1 cellular context compared by ENCODE assay signal in the genomic region with DNA sequence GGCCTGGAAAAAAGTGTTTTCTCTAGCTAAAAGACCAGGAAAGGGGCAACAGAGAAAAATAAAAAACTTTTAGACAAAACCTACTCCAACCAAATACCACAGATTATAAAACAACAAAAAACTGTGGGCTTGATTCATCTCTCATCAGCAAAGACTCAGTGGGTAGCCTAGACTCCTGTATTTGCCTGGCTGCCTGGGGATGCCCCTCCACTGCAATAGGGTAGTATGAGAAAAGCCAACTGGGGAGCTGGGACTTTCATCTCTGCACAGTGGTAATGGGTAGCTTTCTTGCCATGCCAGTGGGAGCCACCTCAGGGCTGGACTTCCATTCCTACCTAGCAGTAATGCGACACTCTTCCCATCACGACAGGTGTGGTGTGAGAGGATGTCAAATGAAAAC.
TF ChIP-seq lines count a peak whose summit lies in the region.

No MANE protein-coding gene starts in this region.

TF ChIP-seq in GM23338, 12 proteins besides CTCF, POLR2A, EP300 and RAD21:
- TF ChIP-seq, protein P1, sequence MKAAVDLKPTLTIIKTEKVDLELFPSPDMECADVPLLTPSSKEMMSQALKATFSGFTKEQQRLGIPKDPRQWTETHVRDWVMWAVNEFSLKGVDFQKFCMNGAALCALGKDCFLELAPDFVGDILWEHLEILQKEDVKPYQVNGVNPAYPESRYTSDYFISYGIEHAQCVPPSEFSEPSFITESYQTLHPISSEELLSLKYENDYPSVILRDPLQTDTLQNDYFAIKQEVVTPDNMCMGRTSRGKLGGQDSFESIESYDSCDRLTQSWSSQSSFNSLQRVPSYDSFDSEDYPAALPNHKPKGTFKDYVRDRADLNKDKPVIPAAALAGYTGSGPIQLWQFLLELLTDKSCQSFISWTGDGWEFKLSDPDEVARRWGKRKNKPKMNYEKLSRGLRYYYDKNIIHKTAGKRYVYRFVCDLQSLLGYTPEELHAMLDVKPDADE (IDR thresholded peaks at IDR 0.05), result no peak
- TF ChIP-seq ZNF331 (CRISPR knock-in tag; IDR thresholded peaks at IDR 0.05; ENCODE audit: low read depth) (no peak), POLR2AphosphoS5 (IDR thresholded peaks at IDR 0.05; ENCODE audit: low read depth) (no peak), EZH2phosphoT487 (IDR thresholded peaks at IDR 0.05; ENCODE audit: unreplicated experiment) (no peak), CREB1 (CRISPR knock-in tag; IDR thresholded peaks at IDR 0.05; ENCODE audit: low read depth) (no peak), JUNB (IDR thresholded peaks at IDR 0.05; ENCODE audit: unreplicated experiment) (no peak), NANOG (IDR thresholded peaks at IDR 0.05; ENCODE audit: borderline replicate concordance) (no peak), EZH2 (IDR thresholded peaks at IDR 0.05; ENCODE audit: low read depth, unreplicated experiment) (no peak), ZNF114 (CRISPR knock-in tag; IDR thresholded peaks at IDR 0.05) (no peak), STAT1 (IDR thresholded peaks at IDR 0.05; ENCODE audit: unreplicated experiment) (no peak)
- TF ChIP-seq, protein P2, sequence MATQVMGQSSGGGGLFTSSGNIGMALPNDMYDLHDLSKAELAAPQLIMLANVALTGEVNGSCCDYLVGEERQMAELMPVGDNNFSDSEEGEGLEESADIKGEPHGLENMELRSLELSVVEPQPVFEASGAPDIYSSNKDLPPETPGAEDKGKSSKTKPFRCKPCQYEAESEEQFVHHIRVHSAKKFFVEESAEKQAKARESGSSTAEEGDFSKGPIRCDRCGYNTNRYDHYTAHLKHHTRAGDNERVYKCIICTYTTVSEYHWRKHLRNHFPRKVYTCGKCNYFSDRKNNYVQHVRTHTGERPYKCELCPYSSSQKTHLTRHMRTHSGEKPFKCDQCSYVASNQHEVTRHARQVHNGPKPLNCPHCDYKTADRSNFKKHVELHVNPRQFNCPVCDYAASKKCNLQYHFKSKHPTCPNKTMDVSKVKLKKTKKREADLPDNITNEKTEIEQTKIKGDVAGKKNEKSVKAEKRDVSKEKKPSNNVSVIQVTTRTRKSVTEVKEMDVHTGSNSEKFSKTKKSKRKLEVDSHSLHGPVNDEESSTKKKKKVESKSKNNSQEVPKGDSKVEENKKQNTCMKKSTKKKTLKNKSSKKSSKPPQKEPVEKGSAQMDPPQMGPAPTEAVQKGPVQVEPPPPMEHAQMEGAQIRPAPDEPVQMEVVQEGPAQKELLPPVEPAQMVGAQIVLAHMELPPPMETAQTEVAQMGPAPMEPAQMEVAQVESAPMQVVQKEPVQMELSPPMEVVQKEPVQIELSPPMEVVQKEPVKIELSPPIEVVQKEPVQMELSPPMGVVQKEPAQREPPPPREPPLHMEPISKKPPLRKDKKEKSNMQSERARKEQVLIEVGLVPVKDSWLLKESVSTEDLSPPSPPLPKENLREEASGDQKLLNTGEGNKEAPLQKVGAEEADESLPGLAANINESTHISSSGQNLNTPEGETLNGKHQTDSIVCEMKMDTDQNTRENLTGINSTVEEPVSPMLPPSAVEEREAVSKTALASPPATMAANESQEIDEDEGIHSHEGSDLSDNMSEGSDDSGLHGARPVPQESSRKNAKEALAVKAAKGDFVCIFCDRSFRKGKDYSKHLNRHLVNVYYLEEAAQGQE (IDR thresholded peaks at IDR 0.05; ENCODE audit: unreplicated experiment), result no peak
- TF ChIP-seq, protein P3, sequence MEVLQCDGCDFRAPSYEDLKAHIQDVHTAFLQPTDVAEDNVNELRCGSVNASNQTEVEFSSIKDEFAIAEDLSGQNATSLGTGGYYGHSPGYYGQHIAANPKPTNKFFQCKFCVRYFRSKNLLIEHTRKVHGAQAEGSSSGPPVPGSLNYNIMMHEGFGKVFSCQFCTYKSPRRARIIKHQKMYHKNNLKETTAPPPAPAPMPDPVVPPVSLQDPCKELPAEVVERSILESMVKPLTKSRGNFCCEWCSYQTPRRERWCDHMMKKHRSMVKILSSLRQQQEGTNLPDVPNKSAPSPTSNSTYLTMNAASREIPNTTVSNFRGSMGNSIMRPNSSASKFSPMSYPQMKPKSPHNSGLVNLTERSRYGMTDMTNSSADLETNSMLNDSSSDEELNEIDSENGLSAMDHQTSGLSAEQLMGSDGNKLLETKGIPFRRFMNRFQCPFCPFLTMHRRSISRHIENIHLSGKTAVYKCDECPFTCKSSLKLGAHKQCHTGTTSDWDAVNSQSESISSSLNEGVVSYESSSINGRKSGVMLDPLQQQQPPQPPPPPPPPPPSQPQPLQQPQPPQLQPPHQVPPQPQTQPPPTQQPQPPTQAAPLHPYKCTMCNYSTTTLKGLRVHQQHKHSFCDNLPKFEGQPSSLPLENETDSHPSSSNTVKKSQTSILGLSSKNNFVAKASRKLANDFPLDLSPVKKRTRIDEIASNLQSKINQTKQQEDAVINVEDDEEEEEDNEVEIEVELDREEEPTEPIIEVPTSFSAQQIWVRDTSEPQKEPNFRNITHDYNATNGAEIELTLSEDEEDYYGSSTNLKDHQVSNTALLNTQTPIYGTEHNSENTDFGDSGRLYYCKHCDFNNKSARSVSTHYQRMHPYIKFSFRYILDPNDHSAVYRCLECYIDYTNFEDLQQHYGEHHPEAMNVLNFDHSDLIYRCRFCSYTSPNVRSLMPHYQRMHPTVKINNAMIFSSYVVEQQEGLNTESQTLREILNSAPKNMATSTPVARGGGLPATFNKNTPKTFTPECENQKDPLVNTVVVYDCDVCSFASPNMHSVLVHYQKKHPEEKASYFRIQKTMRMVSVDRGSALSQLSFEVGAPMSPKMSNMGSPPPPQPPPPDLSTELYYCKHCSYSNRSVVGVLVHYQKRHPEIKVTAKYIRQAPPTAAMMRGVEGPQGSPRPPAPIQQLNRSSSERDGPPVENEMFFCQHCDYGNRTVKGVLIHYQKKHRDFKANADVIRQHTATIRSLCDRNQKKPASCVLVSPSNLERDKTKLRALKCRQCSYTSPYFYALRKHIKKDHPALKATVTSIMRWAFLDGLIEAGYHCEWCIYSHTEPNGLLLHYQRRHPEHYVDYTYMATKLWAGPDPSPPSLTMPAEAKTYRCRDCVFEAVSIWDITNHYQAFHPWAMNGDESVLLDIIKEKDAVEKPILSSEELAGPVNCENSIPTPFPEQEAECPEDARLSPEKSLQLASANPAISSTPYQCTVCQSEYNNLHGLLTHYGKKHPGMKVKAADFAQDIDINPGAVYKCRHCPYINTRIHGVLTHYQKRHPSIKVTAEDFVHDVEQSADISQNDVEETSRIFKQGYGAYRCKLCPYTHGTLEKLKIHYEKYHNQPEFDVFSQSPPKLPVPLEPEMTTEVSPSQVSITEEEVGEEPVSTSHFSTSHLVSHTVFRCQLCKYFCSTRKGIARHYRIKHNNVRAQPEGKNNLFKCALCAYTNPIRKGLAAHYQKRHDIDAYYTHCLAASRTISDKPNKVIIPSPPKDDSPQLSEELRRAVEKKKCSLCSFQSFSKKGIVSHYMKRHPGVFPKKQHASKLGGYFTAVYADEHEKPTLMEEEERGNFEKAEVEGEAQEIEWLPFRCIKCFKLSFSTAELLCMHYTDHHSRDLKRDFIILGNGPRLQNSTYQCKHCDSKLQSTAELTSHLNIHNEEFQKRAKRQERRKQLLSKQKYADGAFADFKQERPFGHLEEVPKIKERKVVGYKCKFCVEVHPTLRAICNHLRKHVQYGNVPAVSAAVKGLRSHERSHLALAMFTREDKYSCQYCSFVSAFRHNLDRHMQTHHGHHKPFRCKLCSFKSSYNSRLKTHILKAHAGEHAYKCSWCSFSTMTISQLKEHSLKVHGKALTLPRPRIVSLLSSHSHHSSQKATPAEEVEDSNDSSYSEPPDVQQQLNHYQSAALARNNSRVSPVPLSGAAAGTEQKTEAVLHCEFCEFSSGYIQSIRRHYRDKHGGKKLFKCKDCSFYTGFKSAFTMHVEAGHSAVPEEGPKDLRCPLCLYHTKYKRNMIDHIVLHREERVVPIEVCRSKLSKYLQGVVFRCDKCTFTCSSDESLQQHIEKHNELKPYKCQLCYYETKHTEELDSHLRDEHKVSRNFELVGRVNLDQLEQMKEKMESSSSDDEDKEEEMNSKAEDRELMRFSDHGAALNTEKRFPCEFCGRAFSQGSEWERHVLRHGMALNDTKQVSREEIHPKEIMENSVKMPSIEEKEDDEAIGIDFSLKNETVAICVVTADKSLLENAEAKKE (CRISPR knock-in tag; IDR thresholded peaks at IDR 0.05), result no peak
